Comparison of ENCODE assay signal across 20 cellular contexts in the genomic region with DNA sequence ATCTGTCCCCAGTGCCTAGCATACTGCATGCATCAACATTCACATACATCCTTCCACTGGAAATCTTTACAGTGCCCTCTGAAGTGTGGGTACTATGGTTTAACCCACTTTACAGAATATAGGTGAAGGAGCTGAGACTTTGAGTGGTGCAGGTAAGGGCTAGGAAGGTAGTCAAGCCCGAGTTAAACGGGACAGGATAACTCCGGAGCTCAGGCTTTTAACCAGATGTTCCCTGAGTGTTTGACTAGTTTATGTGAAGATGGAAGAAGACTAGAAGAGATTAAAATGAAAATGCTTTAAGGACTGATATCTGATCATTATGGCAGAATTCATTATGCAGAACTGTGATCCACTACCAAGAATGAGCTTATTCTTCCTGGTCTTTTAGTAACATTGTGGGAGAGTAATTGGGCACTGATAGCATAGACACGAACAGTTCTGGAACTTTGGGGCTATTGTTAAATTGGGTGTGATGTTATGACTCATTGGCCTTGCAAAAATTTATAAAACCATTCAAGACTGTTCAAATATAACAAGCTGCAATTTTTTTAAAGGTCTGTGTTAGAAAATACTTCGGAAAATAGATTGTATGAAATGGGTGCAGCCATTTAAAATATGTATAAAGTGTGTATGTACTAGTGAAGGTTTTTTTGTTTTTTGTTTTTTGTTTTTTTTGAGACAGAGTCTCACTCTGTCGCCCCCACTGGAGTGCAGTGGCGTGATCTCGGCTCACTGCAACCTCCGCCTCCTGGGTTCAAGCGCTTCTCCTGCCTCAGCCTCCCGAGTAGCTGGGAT. TPM values are rescaled to one million over a fixed set of nuclear protein-coding genes. Genes with fewer than 3 reads are reported as not detected.
A peak's percentile ranks its signal among the peaks of the same experiment; 100 is the strongest.
DNase-seq lines count a peak whose midpoint lies in the region; ATAC-seq, FAIRE-seq and TF ChIP-seq lines count a peak whose summit lies in the region.
"Had no signal": no experiment of that assay in that cellular context is flagged by ENCODE, and none has a peak within 500 bp of the region (broad histone marks: within the 10 kb centered on the region; RNA-seq: fewer than 3 reads in every experiment).

No MANE protein-coding gene starts in this region.

- H3K9me3 Mint-ChIP-seq in CD8-positive, alpha-beta T cell: no peaks in the 10 kb centered on the region
- H3K9me3 Mint-ChIP-seq: activated CD4-positive, alpha-beta T cell treated with anti-CD3 and anti-CD28 coated beads, Interleukin-2, amount 10 ng/mL, durations not matched to agents 24 days and 14 days; activated T-helper 2 cell treated with anti-CD3 and anti-CD28 coated beads, Interferon-gamma antibody, Interleukin-2, Interleukin-4, amounts not matched to agents 10 μg/mL and 5 μg/mL and 100 μg/mL, durations not matched to agents 14 hours and 24 hours and 36 hours; CD14-positive monocyte; stimulated activated memory B cell treated with anti-CD40 and anti-IgM and Interleukin-4, amounts not matched to agents 10 μg/mL and 1 μg/mL and 100 μg/mL, for 72 hours had no signal

- H3K4ac ChIP-seq in mesendoderm (ENCODE audit: low read depth, low read length): no peak overlapping the region

- peaks cover 5% of the 10 kb centered on the region; the same call in 1 of the 2 replicates for H4K20me1 ChIP-seq in GM12878 (ENCODE audit: control insufficient read depth, insufficient read depth)

- H3K56ac ChIP-seq in mesendoderm (ENCODE audit: low read length): no peak overlapping the region

- POLR2A ChIA-PET in CD8-positive, alpha-beta T cell (lab: Charles Lee): interaction anchor here (0.6 to 1.1 kb wide), 2 partner anchors 28 to 148 kb away, joined by 3 read pairs; no protein-coding TSS in a partner anchor
- POLR2A ChIA-PET in HEK293T (lab: Yijun Ruan, JAX) (interaction anchor here (1.4 kb wide), 1 partner anchor 238 kb away, joined by 3 read pairs; no protein-coding TSS in a partner anchor), GM12878 (lab: Charles Lee) (interaction anchor here (0.5 to 1.0 kb wide), 3 partner anchors 18 to 58 kb away, joined by 3 read pairs; no protein-coding TSS in a partner anchor)

- H3K27me3 Mint-ChIP-seq in CD8-positive, alpha-beta T cell (ENCODE audit: low read depth): no peaks in the 10 kb centered on the region
- H3K27me3 Mint-ChIP-seq: activated CD4-positive, alpha-beta T cell treated with anti-CD3 and anti-CD28 coated beads, Interleukin-2, amount 10 ng/mL, durations not matched to agents 24 days and 14 days; stimulated activated memory B cell treated with anti-CD40 and anti-IgM and Interleukin-4, amounts not matched to agents 10 μg/mL and 1 μg/mL and 100 μg/mL, for 72 hours had no signal

- no peaks in the 10 kb centered on the region for H3K36me3 ChIP-seq in CD8-positive, alpha-beta T cell (ENCODE audit: insufficient read depth, low read length)
- H3K36me3 ChIP-seq in GM12878 (ENCODE audit: control insufficient read depth in 2 of 2, insufficient read depth in 2 of 2, low read length in 1 of 2) (no peaks in the 10 kb centered on the region), mesendoderm (ENCODE audit: control insufficient read depth, insufficient read depth, low read length) (no peaks in the 10 kb centered on the region)
- H3K36me3 ChIP-seq: cardiac muscle cell, sigmoid colon had no signal

- H2BK120ac ChIP-seq in mesendoderm (ENCODE audit: low read depth, low read length): no peak overlapping the region

- no peak for ATAC-seq in CD8-positive, alpha-beta T cell
- ATAC-seq in GM12878: no peak
- ATAC-seq: stimulated activated memory B cell treated with anti-CD40 and anti-IgM and Interleukin-4, amounts not matched to agents 10 μg/mL and 1 μg/mL and 100 μg/mL, for 72 hours had no signal

- H3K79me1 ChIP-seq in mesendoderm (ENCODE audit: low read length): peaks cover 4% of the 10 kb centered on the region

- no peak for FAIRE-seq in GM12878 (lab: Jason Lieb, UNC)
- FAIRE-seq: GM18507 had no signal

- BruUV-seq in GM12878 (replicated peaks; lab: Mats Ljungman, UMichigan): no TSS peak

- no peak overlapping the region for H3K4me3 ChIP-seq in CD8-positive, alpha-beta T cell (ENCODE audit: low read depth, low read length)
- H3K4me3 ChIP-seq in GM12878 (0 out of 2 replicates have a peak overlapping the region, but pooled peaks have one; percentile 3), mesendoderm (ENCODE audit: low read length) (no peak overlapping the region)
- H3K4me3 ChIP-seq: cardiac muscle cell, hepatocyte, sigmoid colon had no signal

- intact Hi-C loops in CD8-positive, alpha-beta T cell (cut with DNase I, micrococcal nuclease): no loop called here
- intact Hi-C loops in GM12878 (cut with micrococcal nuclease; ENCODE audit: unreplicated experiment): loop anchor here (5.0 to 10.0 kb wide), 3 partner anchors 126 to 259 kb away; partner anchors contain the start of gene EZH2

- H2AK5ac ChIP-seq in mesendoderm (ENCODE audit: low read length): no peak overlapping the region

- CTCF ChIA-PET in CD8-positive, alpha-beta T cell (lab: Charles Lee): no interaction called here
- CTCF ChIA-PET in HEK293T (lab: Yijun Ruan, JAX): interaction anchor here (0.6 to 0.8 kb wide), 4 partner anchors 9 to 285 kb away, joined by 3 to 6 read pairs (median 3); no protein-coding TSS in a partner anchor
- CTCF ChIA-PET in GM12878 (lab: Yijun Ruan, JAX): interaction anchor here (1.0 to 3.6 kb wide), 6 partner anchors 9 to 200 kb away, joined by 3 to 11 read pairs (median 4); no protein-coding TSS in a partner anchor

- no peak overlapping the region for H3K18ac ChIP-seq in mesendoderm (ENCODE audit: low read length)

- SMC1A ChIA-PET in GM12878 (lab: Charles Lee; ENCODE audit: uncharacterized antibody, unreplicated experiment): interaction anchor here (0.6 to 2.9 kb wide), 5 partner anchors 9 to 26 kb away, joined by 3 to 18 read pairs (median 4); no protein-coding TSS in a partner anchor

- DNase-seq in CD8-positive, alpha-beta T cell: no peak
- DNase-seq in HEK293T (ENCODE audit: extremely low spot score) (no peak), GM12878 (ENCODE audit: low read depth, low spot score) (no peak), mesendoderm (no peak), superior temporal gyrus (ENCODE audit: extremely low spot score) (no peak), NCI-H446 treated with DMSO at 0.1 percent for 48 hours (lab: John Stamatoyannopoulos, UW) (no peak), NCI-H510A (lab: John Stamatoyannopoulos, UW) (no peak)
- DNase-seq: activated CD4-positive, alpha-beta T cell treated with anti-CD3 and anti-CD28 coated beads, Interleukin-2, amount 10 ng/mL, durations not matched to agents 24 days and 14 days; GF-D8; H7; MV-4-11; sigmoid colon; stimulated activated CD4-positive, alpha-beta T cell treated with anti-CD3 and anti-CD28 coated beads, Interleukin-4, amount 100 ng/mL, for 24 hours; T-helper 1 cell had no signal

- H3K79me2 ChIP-seq in GM12878 (ENCODE audit: control insufficient read depth, insufficient read depth, low read length) (peaks cover 89% of the 10 kb centered on the region), mesendoderm (ENCODE audit: control insufficient read depth, insufficient read depth, low read length) (peaks cover 74% of the 10 kb centered on the region)

- H2AFZ ChIP-seq in GM12878 (ENCODE audit: control insufficient read depth, low read depth, low read length): no peak overlapping the region
- H2AFZ ChIP-seq: hepatocyte had no signal

- H3K4me1 ChIP-seq in CD8-positive, alpha-beta T cell (ENCODE audit: insufficient read depth, low read length): peaks cover 63% of the 10 kb centered on the region
- H3K4me1 ChIP-seq in GM12878 (ENCODE audit: control insufficient read depth, insufficient read depth, low read length): peaks cover 4% of the 10 kb centered on the region
- peaks cover 5% of the 10 kb centered on the region for H3K4me1 ChIP-seq in mesendoderm (ENCODE audit: control insufficient read depth, low read depth, low read length)

- H3K23ac ChIP-seq in mesendoderm (ENCODE audit: low read length): peak overlapping the region; percentile 26

- RAD21 ChIA-PET in GM12878 (lab: Charles Lee; ENCODE audit: unreplicated experiment): interaction anchor here (1.2 kb wide), 1 partner anchor 260 kb away, joined by 3 read pairs; no protein-coding TSS in a partner anchor

- H4K8ac ChIP-seq in mesendoderm (ENCODE audit: low read depth, low read length): no peak overlapping the region

- H3K27me3 ChIP-seq in CD8-positive, alpha-beta T cell (ENCODE audit: insufficient read depth, low read length): no peaks in the 10 kb centered on the region
- no peaks in the 10 kb centered on the region for H3K27me3 ChIP-seq in GM12878 (replicated peaks in 1 of 2; ENCODE audit: control insufficient read depth in 2 of 2, insufficient read depth in 2 of 2, low read length in 1 of 2)
- H3K27me3 ChIP-seq in mesendoderm (ENCODE audit: insufficient read depth, low read length, poor library complexity): no peaks in the 10 kb centered on the region
- H3K27me3 ChIP-seq: cardiac muscle cell, hepatocyte, sigmoid colon had no signal

- H3K36me3 Mint-ChIP-seq in CD8-positive, alpha-beta T cell: peaks cover 3% of the 10 kb centered on the region
- H3K36me3 Mint-ChIP-seq: CD14-positive monocyte; stimulated activated memory B cell treated with anti-CD40 and anti-IgM and Interleukin-4, amounts not matched to agents 10 μg/mL and 1 μg/mL and 100 μg/mL, for 72 hours had no signal

- no peak overlapping the region for H3K27ac Mint-ChIP-seq in CD8-positive, alpha-beta T cell
- H3K27ac Mint-ChIP-seq: activated CD4-positive, alpha-beta T cell treated with anti-CD3 and anti-CD28 coated beads, Interleukin-2, amount 10 ng/mL, durations not matched to agents 24 days and 14 days; activated T-helper 2 cell treated with anti-CD3 and anti-CD28 coated beads, Interferon-gamma antibody, Interleukin-2, Interleukin-4, amounts not matched to agents 10 μg/mL and 5 μg/mL and 100 μg/mL, durations not matched to agents 14 hours and 24 hours and 36 hours; stimulated activated memory B cell treated with anti-CD40 and anti-IgM and Interleukin-4, amounts not matched to agents 10 μg/mL and 1 μg/mL and 100 μg/mL, for 72 hours had no signal

- H2BK5ac ChIP-seq in mesendoderm (ENCODE audit: low read length): no peak overlapping the region

- H3K27ac ChIP-seq in CD8-positive, alpha-beta T cell (ENCODE audit: low read depth, low read length): no peak overlapping the region
- H3K27ac ChIP-seq in GM12878 (ENCODE audit: control insufficient read depth, insufficient read depth) (no peak overlapping the region), mesendoderm (ENCODE audit: low read depth, low read length) (no peak overlapping the region)
- H3K27ac ChIP-seq: cardiac muscle cell, hepatocyte, sigmoid colon had no signal

- H3K4me1 Mint-ChIP-seq in CD8-positive, alpha-beta T cell (ENCODE audit: low read depth): peaks cover 73% of the 10 kb centered on the region

- no peak for TF ChIP-seq RAD21 in GM12878 (IDR thresholded peaks at IDR 0.05; ENCODE audit: insufficient read depth, low read depth, low read length)

- H3K4me2 ChIP-seq in GM12878 (ENCODE audit: control insufficient read depth, insufficient read depth): peak overlapping the region; percentile 61
- H3K4me2 ChIP-seq in mesendoderm (ENCODE audit: low read length): no peak overlapping the region

- in situ Hi-C loops in GM12878 (cut with MboI): no loop called here

- H3K9me3 ChIP-seq in CD8-positive, alpha-beta T cell (ENCODE audit: low read length): no peaks in the 10 kb centered on the region
- no peaks in the 10 kb centered on the region for H3K9me3 ChIP-seq in GM12878 (replicated peaks; ENCODE audit: control insufficient read depth, insufficient read depth, low read length)
- H3K9me3 ChIP-seq: sigmoid colon had no signal

- TF ChIP-seq POLR2A in GM12878 (IDR thresholded peaks at IDR 0.05; ENCODE audit: low read depth, low read length): no peak

- H3K9ac ChIP-seq in GM12878 (ENCODE audit: control insufficient read depth, insufficient read depth, low read length) (no peak overlapping the region), mesendoderm (ENCODE audit: low read length) (no peak overlapping the region)

- 91% methylated on average over 11 of the region's 11 CpGs for WGBS in GM12878 (ENCODE audit: insufficient coverage, insufficient replicate concordance, low lambda C conversion rate, missing lambda C conversion rate)
- WGBS in mesendoderm (ENCODE audit: extremely low coverage, insufficient coverage, low lambda C conversion rate): no CpG with 5 or more reads among the region's 11 CpGs

- H3K4me3 Mint-ChIP-seq in CD8-positive, alpha-beta T cell: peak overlapping the region; percentile 27
- H3K4me3 Mint-ChIP-seq: activated CD4-positive, alpha-beta T cell treated with anti-CD3 and anti-CD28 coated beads, Interleukin-2, amount 10 ng/mL, durations not matched to agents 24 days and 14 days; CD14-positive monocyte; stimulated activated memory B cell treated with anti-CD40 and anti-IgM and Interleukin-4, amounts not matched to agents 10 μg/mL and 1 μg/mL and 100 μg/mL, for 72 hours had no signal

- no peak for TF ChIP-seq EP300 in GM12878 (IDR thresholded peaks at IDR 0.05; ENCODE audit: borderline replicate concordance in 1 of 2, control insufficient read depth in 1 of 2, low read depth in 2 of 2, low read length in 2 of 2)

- H4K5ac ChIP-seq in mesendoderm (ENCODE audit: low read length): no peak overlapping the region

- H2BK15ac ChIP-seq in mesendoderm (replicated peaks; ENCODE audit: low read depth): no peak overlapping the region

- TF ChIP-seq CTCF in CD8-positive, alpha-beta T cell (IDR thresholded peaks at IDR 0.05): no peak
- no peak for TF ChIP-seq CTCF in GM12878 (IDR thresholded peaks at IDR 0.05 in 2 of 3, conservative IDR thresholded peaks at IDR 0.05 in 1 of 3; ENCODE audit: control insufficient read depth in 2 of 3, extremely low read depth in 1 of 3, insufficient read depth in 1 of 3, low read depth in 3 of 3, low read length in 3 of 3)

RNA-seq across cellular contexts. Expression of gene CUL1, which starts 4.4 kb away (rescaled TPM):
- 10 to 100 TPM; 23.9 to 25.6 TPM for total RNA-seq in CD8-positive, alpha-beta T cell
- total RNA-seq in GM12878 (2013; cell fraction: nucleolus; rRNA removed): 32.7 and 32.8 TPM in 2 replicates
- total RNA-seq in GM12878 (2014; rRNA removed) (35.0 and 36.9 TPM in 2 replicates), GM12878 (2014; rRNA removed; fragmentation: Illumina TruSeq; extraction: Trizol) (48.0 and 48.9 TPM in 2 replicates), GM12878 (2021) (39.7 and 40.7 TPM in 2 replicates)
- 23.8 TPM for polyA plus RNA-seq in GM12878 (2011; ENCODE audit: low read depth)
- polyA plus RNA-seq in GM12878 (2011; rRNA removed) (51.4 and 60.4 TPM in 2 replicates), GM12878 (2014; fragmentation: Illumina TruSeq; extraction: Trizol) (50.2 and 55.1 TPM in 2 replicates), GM12878 (2014; fragmentation: Nextera tagmentation; extraction: Ambion mirVana) (10 to 100 TPM; 13.3 to 21.4 TPM), GM12878 (2014; rRNA removed) (38.4 and 42.9 TPM in 2 replicates), GM12878 (2016; fragmentation: Nextera tagmentation; extraction: Ambion mirVana) (10 to 100 TPM; 63.5 to 63.9 TPM)
- polyA plus RNA-seq in GM12878 (2011; cell fraction: cytosol; rRNA removed): 32.0 and 32.6 TPM in 2 replicates
- polyA plus RNA-seq in GM12878 (2011; cell fraction: nucleus; rRNA removed): 30.0 and 33.4 TPM in 2 replicates
- polyA plus RNA-seq in GM12878 (2012): 27.8 and 33.5 TPM in 2 replicates
- polyA minus RNA-seq in GM12878 (2011; rRNA and poly(A)+ RNA removed): 40.5 and 44.5 TPM in 2 replicates
- 16.2 and 19.1 TPM in 2 replicates for polyA minus RNA-seq in GM12878 (2011; cell fraction: cytosol; rRNA and poly(A)+ RNA removed)
- polyA minus RNA-seq in GM12878 (2011; cell fraction: nucleus; rRNA and poly(A)+ RNA removed): 17.0 and 27.4 TPM in 2 replicates
- 69.2 TPM for polyA plus RNA-seq in mesendoderm (2013, experiment 1 of 2)
- polyA plus RNA-seq in mesendoderm (2013, experiment 2 of 2): 70.6 TPM
